Comparison of ENCODE assay signal across 9 cellular contexts in genomic region chr3:183515968-183516851, GRCh38. TPM values are rescaled to one million over a fixed set of nuclear protein-coding genes. Genes with fewer than 3 reads are reported as not detected.
DNase-seq lines count a peak whose midpoint lies in the region; ATAC-seq, FAIRE-seq and TF ChIP-seq lines count a peak whose summit lies in the region.
"Had no signal": no experiment of that assay in that cellular context is flagged by ENCODE, and none has a peak within 500 bp of the region (broad histone marks: within the 10 kb centered on the region; RNA-seq: fewer than 3 reads in every experiment).

No MANE protein-coding gene starts in this region.

- TF ChIP-seq CTCF in HepG2 (CRISPR knock-in tag; IDR thresholded peaks at IDR 0.05): no peak

- H3K4me2 ChIP-seq in HepG2 (ENCODE audit: low read depth, low read length): no peak overlapping the region

- intact Hi-C loops in HepG2 (cut with micrococcal nuclease; ENCODE audit: unreplicated experiment): no loop called here

- H3K27me3 Mint-ChIP-seq in activated CD4-positive, alpha-beta T cell treated with anti-CD3 and anti-CD28 coated beads, Interleukin-2, amount 10 ng/mL, durations not matched to agents 7 days and 5 days: no peaks in the 10 kb centered on the region

- peaks cover 2% of the 10 kb centered on the region for H3K9me3 Mint-ChIP-seq in activated CD4-positive, alpha-beta T cell treated with anti-CD3 and anti-CD28 coated beads, Interleukin-2, amount 10 ng/mL, durations not matched to agents 7 days and 5 days

- no peaks in the 10 kb centered on the region for H4K20me1 ChIP-seq in HepG2 (ENCODE audit: insufficient read depth, low read length)

- CTCF ChIA-PET in activated CD4-positive, alpha-beta T cell treated with anti-CD3 and anti-CD28 coated beads, Interleukin-2, amount 10 ng/mL, durations not matched to agents 7 days and 5 days (lab: Charles Lee): interaction anchor here (1.1 to 1.2 kb wide), 5 partner anchors 11 to 120 kb away, joined by 3 to 4 read pairs (median 3); no protein-coding TSS in a partner anchor
- CTCF ChIA-PET in HepG2 (lab: Yijun Ruan, JAX; ENCODE audit: low intra/inter-chr PET ratio, low total read pairs): no interaction called here

- H3K9ac ChIP-seq in HepG2 (ENCODE audit: insufficient read depth, low read depth, low read length): no peak overlapping the region

- H3K27me3 ChIP-seq in HepG2 (ENCODE audit: control insufficient read depth in 1 of 2, insufficient read depth in 2 of 2, low read length in 2 of 2): peaks cover 0 to 26% of the 10 kb centered on the region in 2 experiments; a peak in 3 of 5 replicates

- peaks cover 37% of the 10 kb centered on the region for H3K4me1 ChIP-seq in HepG2 (ENCODE audit: insufficient read depth, low read length)

- peak; percentile 81 for DNase-seq in activated CD4-positive, alpha-beta T cell treated with anti-CD3 and anti-CD28 coated beads, Interleukin-2, amount 10 ng/mL, durations not matched to agents 7 days and 5 days
- DNase-seq in HepG2 (ENCODE audit: low spot score) (no peak), HT-29 (ENCODE audit: low spot score) (no peak), NCI-H1417 treated with DMSO at 0.1 percent for 48 hours (lab: John Stamatoyannopoulos, UW) (no peak), DMS53 treated with DMSO at 0.1 percent for 48 hours (lab: John Stamatoyannopoulos, UW; ENCODE audit: unreplicated experiment) (no peak), GM03348 (ENCODE audit: low spot score) (no peak)

- no peaks in the 10 kb centered on the region for H3K36me3 ChIP-seq in HepG2 (replicated peaks in 1 of 2; ENCODE audit: control insufficient read depth in 1 of 2, insufficient read depth in 2 of 2, low read length in 2 of 2)

- in situ Hi-C loops in HepG2 (cut with HindIII; ENCODE audit: extremely low pct_ligation_motif_present, low pct_unique_long_range_greater_than_20kb): no loop called here

- no peaks in the 10 kb centered on the region for H3K79me2 ChIP-seq in HepG2 (ENCODE audit: insufficient read depth, low read length)

- FAIRE-seq in HepG2 (lab: Jason Lieb, UNC): no peak

- H3K4me3 ChIP-seq in HepG2 (replicated peaks in 1 of 3; ENCODE audit: insufficient read depth in 1 of 3, low read depth in 2 of 3, low read length in 3 of 3): no peak overlapping the region

- POLR2A ChIA-PET in activated CD4-positive, alpha-beta T cell treated with anti-CD3 and anti-CD28 coated beads, Interleukin-2, amount 10 ng/mL, durations not matched to agents 7 days and 5 days (lab: Charles Lee): no interaction called here
- POLR2A ChIA-PET in HepG2 (lab: Yijun Ruan, JAX): no interaction called here

- H3K36me3 Mint-ChIP-seq in activated CD4-positive, alpha-beta T cell treated with anti-CD3 and anti-CD28 coated beads, Interleukin-2, amount 10 ng/mL, durations not matched to agents 7 days and 5 days (ENCODE audit: low read depth): peaks cover 58% of the 10 kb centered on the region

- TF ChIP-seq EP300 in HepG2 (IDR thresholded peaks at IDR 0.05; ENCODE audit: low read depth in 2 of 2, low read length in 2 of 2): no peak
- TF ChIP-seq EP300 in HepG2 (CRISPR knock-in tag; IDR thresholded peaks at IDR 0.05; ENCODE audit: borderline replicate concordance): no peak

- no peaks in the 10 kb centered on the region for H3K9me3 ChIP-seq in HepG2 (ENCODE audit: low read length)

- H3K4me1 Mint-ChIP-seq in activated CD4-positive, alpha-beta T cell treated with anti-CD3 and anti-CD28 coated beads, Interleukin-2, amount 10 ng/mL, durations not matched to agents 7 days and 5 days: peaks cover 79% of the 10 kb centered on the region

- peak overlapping the region; percentile 23 for H3K4me3 Mint-ChIP-seq in activated CD4-positive, alpha-beta T cell treated with anti-CD3 and anti-CD28 coated beads, Interleukin-2, amount 10 ng/mL, durations not matched to agents 7 days and 5 days

- ATAC-seq in GM19395 (IDR thresholded peaks at IDR 0.05; ENCODE audit: unreplicated experiment) (peak; percentile 78), HG03342 (IDR thresholded peaks at IDR 0.05; ENCODE audit: unreplicated experiment) (peak; percentile 84), HepG2 (no peak)
- ATAC-seq: Panc1 had no signal

- H2AFZ ChIP-seq in HepG2 (ENCODE audit: low read length): no peak overlapping the region

- peak overlapping the region; percentile 90 for H3K27ac Mint-ChIP-seq in activated CD4-positive, alpha-beta T cell treated with anti-CD3 and anti-CD28 coated beads, Interleukin-2, amount 10 ng/mL, durations not matched to agents 7 days and 5 days

- 68% methylated on average over 9 of the region's 9 CpGs for WGBS in HepG2 (ENCODE audit: low lambda C conversion rate)

- no peak overlapping the region for H3K27ac ChIP-seq in HepG2 (ENCODE audit: extremely low read length, insufficient read depth, low read length)

- no peak for TF ChIP-seq RAD21 in HepG2 (CRISPR knock-in tag; IDR thresholded peaks at IDR 0.05)

- no peak for TF ChIP-seq POLR2A in HepG2 (IDR thresholded peaks at IDR 0.05; ENCODE audit: insufficient read depth in 1 of 2, low read depth in 2 of 2, low read length in 2 of 2)

- BruUV-seq in HepG2 (replicated peaks; lab: Mats Ljungman, UMichigan): no TSS peak

TF ChIP-seq in HepG2, 621 proteins besides CTCF, POLR2A, EP300 and RAD21:
- TF ChIP-seq MAFF (IDR thresholded peaks at IDR 0.05; ENCODE audit: low read depth, low read length) (peak; percentile 59), REXO4 (CRISPR knock-in tag; IDR thresholded peaks at IDR 0.05; ENCODE audit: borderline replicate concordance) (no peak), MAFK (conservative IDR thresholded peaks at IDR 0.05 in 1 of 2, IDR thresholded peaks at IDR 0.05 in 1 of 2; ENCODE audit: low read length in 2 of 2) (peak; percentile 74 to 82)

RNA-seq across cellular contexts. Expression of gene KLHL6, which starts 39.3 kb away (rescaled TPM):
- total RNA-seq in activated CD4-positive, alpha-beta T cell treated with anti-CD3 and anti-CD28 coated beads, Interleukin-2, amount 10 ng/mL, durations not matched to agents 7 days and 5 days: 10 to 100 TPM; 40.4 to 41.2 TPM
- not detected in 2 replicates for total RNA-seq in HepG2 (2016; rRNA removed; fragmentation: Illumina TruSeq; extraction: Trizol)
- not detected in 2 replicates for total RNA-seq in HepG2 (2016; cell fraction: cytosol; rRNA removed; fragmentation: Illumina TruSeq; extraction: Trizol; ENCODE audit: low read depth)
- total RNA-seq in HepG2 (2016; cell fraction: insoluble cytoplasmic fraction; rRNA removed; fragmentation: Illumina TruSeq; extraction: Trizol): not detected in 2 replicates
- not detected in 2 replicates for total RNA-seq in HepG2 (2016; cell fraction: membrane; rRNA removed; fragmentation: Illumina TruSeq; extraction: Trizol)
- total RNA-seq in HepG2 (2016; cell fraction: nucleus; rRNA removed; fragmentation: Illumina TruSeq; extraction: Trizol): not detected in 2 replicates
- polyA plus RNA-seq in HepG2 (2011; rRNA removed): not detected in 2 replicates
- 0.03 TPM in 1 of 2 replicates, not detected in the other for polyA plus RNA-seq in HepG2 (2011; cell fraction: cytosol; rRNA removed)
- polyA plus RNA-seq in HepG2 (2011; cell fraction: nucleus; rRNA removed): 0.05 TPM in 1 of 2 replicates, not detected in the other
- polyA plus RNA-seq in HepG2 (2012): 0.04 and 0.07 TPM in 2 replicates
- polyA plus RNA-seq in HepG2 (2016; cell fraction: cytosol; fragmentation: Illumina TruSeq; extraction: Trizol; ENCODE audit: low read depth): not detected in 2 replicates
- polyA plus RNA-seq in HepG2 (2016; cell fraction: insoluble cytoplasmic fraction; fragmentation: Illumina TruSeq; extraction: Trizol; ENCODE audit: low read depth): not detected in 2 replicates
- polyA plus RNA-seq in HepG2 (2016; cell fraction: membrane; fragmentation: Illumina TruSeq; extraction: Trizol; ENCODE audit: low read depth): not detected in 2 replicates
- polyA plus RNA-seq in HepG2 (2016; cell fraction: nucleus; fragmentation: Illumina TruSeq; extraction: Trizol; ENCODE audit: insufficient read depth, low read depth): not detected in 2 replicates
- polyA minus RNA-seq in HepG2 (2011; rRNA and poly(A)+ RNA removed; ENCODE audit: low replicate concordance): 0.33 TPM in 1 of 2 replicates, not detected in the other
- polyA minus RNA-seq in HepG2 (2011; cell fraction: cytosol; rRNA and poly(A)+ RNA removed): not detected in 2 replicates
- polyA minus RNA-seq in HepG2 (2011; cell fraction: nucleus; rRNA and poly(A)+ RNA removed): not detected in 2 replicates
- total RNA-seq in HT-29 (2014; rRNA removed; shearing (Covaris generic)): not detected in 2 replicates

Comparison
In these comparisons a context has a peak if more than half of its experiments do, and no peak if none do; other contexts are left out.
1. RNA of gene KLHL6, which starts 39.3 kb away (total RNA-seq): 40.4 to 41.2 TPM in activated CD4-positive, alpha-beta T cell treated with anti-CD3 and anti-CD28 coated beads, Interleukin-2, amount 10 ng/mL, durations not matched to agents 7 days and 5 days; not detected in HepG2 and not detected in HT-29; every median in the first group is over 10 times any median in the second.